In the genomic region with DNA sequence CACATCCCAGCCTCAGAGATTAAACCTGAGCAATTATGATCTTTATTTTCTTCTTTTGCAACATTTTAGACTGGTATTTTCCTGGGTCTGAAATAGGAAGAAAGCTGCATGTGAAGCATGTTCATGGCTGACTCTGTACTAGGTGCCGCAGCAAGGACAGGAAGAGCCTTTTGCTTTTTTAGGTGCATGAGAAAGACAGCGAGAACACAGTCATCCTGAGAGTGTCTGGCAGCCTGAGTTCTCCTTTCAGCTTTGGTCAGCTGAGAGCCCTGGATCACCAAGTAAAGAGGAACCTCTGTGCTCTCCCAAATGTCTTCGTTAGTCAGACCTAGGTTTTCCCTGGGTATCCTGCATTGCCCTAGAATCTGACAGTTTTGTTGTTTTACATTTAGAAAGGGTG, we compare ENCODE assay signal across 11 cellular contexts. TPM values are rescaled to one million over a fixed set of nuclear protein-coding genes. Genes with fewer than 3 reads are reported as not detected.
A peak's percentile ranks its signal among the peaks of the same experiment; 100 is the strongest.
DNase-seq lines count a peak whose midpoint lies in the region; ATAC-seq and FAIRE-seq lines count a peak whose summit lies in the region.
"Had no signal": no experiment of that assay in that cellular context is flagged by ENCODE, and none has a peak within 500 bp of the region (broad histone marks: within the 10 kb centered on the region; RNA-seq: fewer than 3 reads in every experiment).

No MANE protein-coding gene starts in this region.

- WGBS in small intestine, 3 donors: 74 to 83% (median 83%) methylated on average over 3 of the region's 3 CpGs

- H3K27ac ChIP-seq in caudate nucleus (ENCODE audit: low read depth, low read length) (peak overlapping the region; percentile 16), small intestine (ENCODE audit: low read depth in 1 of 2, low read length in 1 of 2) (no peak overlapping the region)
- H3K27ac ChIP-seq: cardiac muscle cell, pancreas had no signal

- H3K4me1 ChIP-seq in small intestine (ENCODE audit: control insufficient read depth in 2 of 2, insufficient read depth in 1 of 2, low read depth in 1 of 2, low read length in 1 of 2): peaks cover 0 to 4% of the 10 kb centered on the region in 2 donors

- H3K4me3 ChIP-seq in small intestine (ENCODE audit: low read depth in 1 of 2, low read length in 2 of 2): no peak overlapping the region
- H3K4me3 ChIP-seq: cardiac muscle cell, pancreas had no signal

- H3K27me3 ChIP-seq in small intestine (ENCODE audit: control insufficient read depth in 2 of 2, insufficient read depth in 2 of 2, low read length in 2 of 2): no peaks in the 10 kb centered on the region
- H3K27me3 ChIP-seq: cardiac muscle cell, pancreas had no signal

- no peaks in the 10 kb centered on the region for H3K36me3 ChIP-seq in small intestine (ENCODE audit: control insufficient read depth in 2 of 2, insufficient read depth in 2 of 2, low read length in 2 of 2)
- H3K36me3 ChIP-seq: cardiac muscle cell, pancreas had no signal

- peak in 7 of 61 donors; percentile 10 to 26 (median 20) for DNase-seq in caudate nucleus (lab: John Stamatoyannopoulos, UW)
- no peak for DNase-seq in cerebellar nuclear complex (lab: John Stamatoyannopoulos, UW)
- DNase-seq in small intestine: no peak
- DNase-seq in stimulated activated naive CD4-positive, alpha-beta T cell (lab: John Stamatoyannopoulos, UW): no peak
- no peak for DNase-seq in NCI-H82 treated with DMSO at 0.1 percent for 48 hours (lab: John Stamatoyannopoulos, UW; ENCODE audit: unreplicated experiment)
- DNase-seq: NCI-H1436 treated with DMSO at 0.1 percent for 48 hours, pancreas had no signal

- ATAC-seq in GM18520 (IDR thresholded peaks at IDR 0.05; ENCODE audit: unreplicated experiment) (peak; percentile 99), GM21381 (IDR thresholded peaks at IDR 0.05; ENCODE audit: unreplicated experiment) (peak; percentile 100), HG03139 (IDR thresholded peaks at IDR 0.05; ENCODE audit: unreplicated experiment) (peak; percentile 98)

- no peaks in the 10 kb centered on the region for H3K9me3 ChIP-seq in small intestine (ENCODE audit: control insufficient read depth, low read depth)
- H3K9me3 ChIP-seq: pancreas had no signal

- no peak for FAIRE-seq in small intestine (lab: Jason Lieb, UNC)
- FAIRE-seq: pancreas had no signal

RNA-seq across cellular contexts. Expression of a gene that starts 29.8 kb away (rescaled TPM):
- polyA plus RNA-seq in small intestine: 10 to 100 TPM in 1 of 3 donors, 1 to 10 TPM in 2; 6.8 to 11.4 (median 7.6) TPM

RNA-seq across cellular contexts. Expression of a gene that starts 57.1 kb away (rescaled TPM):
- 10 to 100 TPM; 19.5 to 28.6 (median 23.0) TPM for polyA plus RNA-seq in small intestine
